35 cellular contexts compared by ENCODE assay signal in the genomic region with DNA sequence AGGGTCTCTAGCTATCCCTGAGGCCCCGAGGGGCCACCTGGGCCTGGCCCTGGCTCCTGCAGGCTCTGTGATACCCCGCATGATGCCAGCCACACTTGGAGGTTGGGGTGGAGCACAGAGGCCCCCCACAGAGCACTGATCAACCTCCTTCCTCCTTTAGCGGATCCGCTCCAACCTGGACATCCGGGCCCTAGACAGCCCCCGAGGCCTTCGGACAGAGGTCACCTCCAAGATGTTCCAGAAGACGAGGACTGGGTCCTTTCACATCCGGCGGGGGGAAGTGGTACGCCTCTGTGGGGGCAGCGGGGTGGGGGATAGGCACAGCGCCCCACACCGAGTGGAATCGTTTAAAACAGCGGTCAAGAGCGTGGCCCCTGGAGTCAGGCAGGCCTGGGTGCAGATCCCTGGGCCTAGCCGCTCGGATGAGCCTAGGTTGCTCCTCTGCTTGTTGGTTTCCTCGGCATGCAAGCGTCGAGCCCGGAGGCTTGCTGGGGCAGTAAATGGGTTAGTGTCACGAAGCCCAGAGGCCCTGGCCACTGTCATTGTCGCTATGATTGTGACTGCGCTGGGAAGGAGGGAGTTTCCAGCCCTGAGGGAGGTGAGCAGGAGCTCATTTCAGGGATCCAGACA.
"Had no signal": no experiment of that assay in that cellular context is flagged by ENCODE, and none has a peak within 500 bp of the region (broad histone marks: within the 10 kb centered on the region; RNA-seq: fewer than 3 reads in every experiment).

No MANE protein-coding gene starts in this region.

- H3K9me3 ChIP-seq: heart left ventricle, left lung, lower lobe of right lung, neutrophil, ovary, upper lobe of right lung had no signal

- ATAC-seq: activated CD4-positive, CD25-positive, alpha-beta regulatory T cell treated with anti-CD3 and anti-CD28 coated beads, Interleukin-2, amount 50 U/mL, for 24 hours; effector memory CD8-positive, alpha-beta T cell; esophagus mucosa; left lung; stimulated activated memory B cell treated with anti-CD40 and anti-IgM and Interleukin-4, amounts not matched to agents 10 μg/mL and 1 μg/mL and 100 μg/mL, for 72 hours; stimulated activated naive CD8-positive, alpha-beta T cell treated with anti-CD3 and anti-CD28 coated beads, Interleukin-15, amount 100 ng/mL, for 72 hours; T-helper 17 cell; upper lobe of right lung had no signal

- H3K9me3 Mint-ChIP-seq: activated naive CD4-positive, alpha-beta T cell treated with anti-CD3 and anti-CD28 coated beads for 36 hours; activated naive CD8-positive, alpha-beta T cell treated with anti-CD3 and anti-CD28 coated beads for 36 hours; activated T-helper 1 cell treated with anti-CD3 and anti-CD28 coated beads, Interleukin-12 subunit alpha, Interleukin-12 subunit beta, Interleukin-2, Interleukin-4 antibody, amounts not matched to agents 30 ng/mL and 10 ng/mL and 1 ng/mL, durations not matched to agents 14 hours and 24 hours and 36 hours; effector memory CD8-positive, alpha-beta T cell; nephron; stimulated activated memory B cell treated with anti-CD40 and anti-IgM and Interleukin-4, amounts not matched to agents 10 μg/mL and 1 μg/mL and 100 μg/mL, for 72 hours; stimulated activated naive CD8-positive, alpha-beta T cell treated with anti-CD3 and anti-CD28 coated beads, Interleukin-15, amount 100 ng/mL, for 72 hours had no signal

- H3K4me1 ChIP-seq: heart left ventricle, left lung, lower lobe of right lung, upper lobe of right lung had no signal

- H3K27ac ChIP-seq: brain microvascular endothelial cell, heart left ventricle, left lung, lower lobe of right lung, neutrophil, ovary, upper lobe of right lung, WERI-Rb-1 had no signal

- H3K27ac Mint-ChIP-seq: activated naive CD4-positive, alpha-beta T cell treated with anti-CD3 and anti-CD28 coated beads for 36 hours; activated naive CD8-positive, alpha-beta T cell treated with anti-CD3 and anti-CD28 coated beads for 36 hours; activated T-helper 1 cell treated with anti-CD3 and anti-CD28 coated beads, Interleukin-12 subunit alpha, Interleukin-12 subunit beta, Interleukin-2, Interleukin-4 antibody, amounts not matched to agents 30 ng/mL and 10 ng/mL and 1 ng/mL, durations not matched to agents 14 hours and 24 hours and 36 hours; effector memory CD8-positive, alpha-beta T cell; nephron; stimulated activated memory B cell treated with anti-CD40 and anti-IgM and Interleukin-4, amounts not matched to agents 10 μg/mL and 1 μg/mL and 100 μg/mL, for 72 hours; stimulated activated naive CD8-positive, alpha-beta T cell treated with anti-CD3 and anti-CD28 coated beads, Interleukin-15, amount 100 ng/mL, for 72 hours; T-helper 17 cell had no signal

- H3K36me3 Mint-ChIP-seq: activated naive CD8-positive, alpha-beta T cell treated with anti-CD3 and anti-CD28 coated beads for 36 hours; stimulated activated memory B cell treated with anti-CD40 and anti-IgM and Interleukin-4, amounts not matched to agents 10 μg/mL and 1 μg/mL and 100 μg/mL, for 72 hours had no signal

- H3K4me1 Mint-ChIP-seq: activated naive CD8-positive, alpha-beta T cell treated with anti-CD3 and anti-CD28 coated beads for 36 hours; nephron; stimulated activated naive CD8-positive, alpha-beta T cell treated with anti-CD3 and anti-CD28 coated beads, Interleukin-15, amount 100 ng/mL, for 72 hours had no signal

- H3K4me3 Mint-ChIP-seq: activated naive CD4-positive, alpha-beta T cell treated with anti-CD3 and anti-CD28 coated beads for 36 hours; activated naive CD8-positive, alpha-beta T cell treated with anti-CD3 and anti-CD28 coated beads for 36 hours; activated T-helper 1 cell treated with anti-CD3 and anti-CD28 coated beads, Interleukin-12 subunit alpha, Interleukin-12 subunit beta, Interleukin-2, Interleukin-4 antibody, amounts not matched to agents 30 ng/mL and 10 ng/mL and 1 ng/mL, durations not matched to agents 14 hours and 24 hours and 36 hours; effector memory CD8-positive, alpha-beta T cell; nephron; stimulated activated memory B cell treated with anti-CD40 and anti-IgM and Interleukin-4, amounts not matched to agents 10 μg/mL and 1 μg/mL and 100 μg/mL, for 72 hours; stimulated activated naive CD8-positive, alpha-beta T cell treated with anti-CD3 and anti-CD28 coated beads, Interleukin-15, amount 100 ng/mL, for 72 hours; T-helper 17 cell had no signal

- H3K4me2 ChIP-seq: smooth muscle cell had no signal

- H3K27me3 ChIP-seq: brain microvascular endothelial cell, heart left ventricle, left lung, neutrophil, ovary, upper lobe of right lung had no signal

- H3K4me3 ChIP-seq: heart left ventricle, left lung, lower lobe of right lung, ovary, smooth muscle cell, upper lobe of right lung had no signal

- H3K27me3 Mint-ChIP-seq: activated naive CD8-positive, alpha-beta T cell treated with anti-CD3 and anti-CD28 coated beads for 36 hours; effector memory CD8-positive, alpha-beta T cell; progenitor cell of endocrine pancreas; stimulated activated memory B cell treated with anti-CD40 and anti-IgM and Interleukin-4, amounts not matched to agents 10 μg/mL and 1 μg/mL and 100 μg/mL, for 72 hours; stimulated activated naive CD8-positive, alpha-beta T cell treated with anti-CD3 and anti-CD28 coated beads, Interleukin-15, amount 100 ng/mL, for 72 hours; T-helper 17 cell had no signal

- H3K36me3 ChIP-seq: brain microvascular endothelial cell, neutrophil, ovary, upper lobe of right lung, WERI-Rb-1 had no signal

- FAIRE-seq: astrocyte had no signal

- DNase-seq: activated CD4-positive, alpha-beta T cell treated with anti-CD3 and anti-CD28 coated beads for 48 hours; activated CD4-positive, alpha-beta T cell treated with anti-CD3 and anti-CD28 coated beads, Interleukin-2, amount 50 U/mL, for 48 hours; activated CD8-positive, alpha-beta memory T cell treated with anti-CD3 and anti-CD28 coated beads for 24 hours; activated effector memory CD4-positive, alpha-beta T cell treated with anti-CD3 and anti-CD28 coated beads, Interleukin-2, amount 50 U/mL, for 16 hours; activated naive CD4-positive, alpha-beta T cell treated with anti-CD3 and anti-CD28 coated beads for 36 hours; activated naive CD8-positive, alpha-beta T cell treated with anti-CD3 and anti-CD28 coated beads for 36 hours; brain microvascular endothelial cell; caudate nucleus; cortex of kidney; effector memory CD8-positive, alpha-beta T cell; foreskin fibroblast; heart left ventricle; kidney glomerular epithelial cell; left lung; lower lobe of right lung; mesendoderm; ovary; stimulated activated CD4-positive, alpha-beta T cell treated with anti-CD3 and anti-CD28 coated beads, Interleukin-1b, Interleukin-23, amount 100 ng/mL, for 48 hours; stimulated activated CD4-positive, alpha-beta T cell treated with anti-CD3 and anti-CD28 coated beads, Interleukin-4, amount 100 ng/mL, for 4 hours; stimulated activated CD8-positive, alpha-beta memory T cell treated with anti-CD3 and anti-CD28 coated beads, Interleukin-4, amount 100 ng/mL, for 48 hours; stimulated activated naive CD8-positive, alpha-beta T cell treated with anti-CD3 and anti-CD28 coated beads, Interleukin-15, amount 100 ng/mL, for 72 hours; substantia nigra; T-helper 17 cell; T1000; upper lobe of right lung; WERI-Rb-1 had no signal
